ENCODE assay signal across 8 cellular contexts in the genomic region with DNA sequence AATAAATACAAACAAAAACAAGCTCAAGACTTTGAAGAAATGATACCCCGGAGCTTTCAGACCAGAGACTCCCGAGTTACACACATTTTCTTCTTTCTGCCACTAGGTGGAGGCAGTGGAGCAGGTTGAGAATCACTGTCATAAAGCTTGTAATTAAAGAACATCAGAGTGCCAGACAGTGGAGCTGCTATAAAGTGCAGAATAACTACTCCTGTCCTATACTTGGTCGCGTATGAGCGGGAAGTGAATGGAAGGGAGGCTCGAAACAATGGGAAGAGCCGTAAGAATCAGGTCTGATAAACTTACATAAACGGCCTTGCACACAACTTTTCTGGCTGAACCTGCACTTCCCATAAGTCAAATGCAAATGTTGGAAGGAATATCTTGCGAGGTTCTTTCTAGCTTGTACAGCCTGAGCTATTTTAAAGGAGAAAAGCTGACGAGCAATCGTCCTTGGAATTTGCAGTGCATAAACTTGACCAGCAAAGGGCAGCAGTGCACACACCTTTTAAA.
DNase-seq lines count a peak whose midpoint lies in the region; ATAC-seq, FAIRE-seq and TF ChIP-seq lines count a peak whose summit lies in the region.

No MANE protein-coding gene starts in this region.

- no peak overlapping the region for H2BK20ac ChIP-seq in H1 (ENCODE audit: low read length)

- H4K20me1 ChIP-seq in MM.1S (ENCODE audit: insufficient read depth, low read length) (no peaks in the 10 kb centered on the region), SK-N-SH (ENCODE audit: insufficient read depth) (no peaks in the 10 kb centered on the region), H1 (replicated peaks in 1 of 2; ENCODE audit: control insufficient read depth in 1 of 2, insufficient read depth in 2 of 2, low read length in 2 of 2) (no peaks in the 10 kb centered on the region)

- H4K5ac ChIP-seq in H1 (ENCODE audit: insufficient read length, low read depth, low read length): no peak overlapping the region

- H3K27ac ChIP-seq in MM.1S (ENCODE audit: low read length): no peak overlapping the region
- H3K27ac ChIP-seq in SK-N-SH (ENCODE audit: low read depth in 2 of 2, low read length in 1 of 2): no peak overlapping the region
- no peak overlapping the region for H3K27ac ChIP-seq in H1 (ENCODE audit: low read depth, low read length)

- H2AK5ac ChIP-seq in H1 (ENCODE audit: low read depth, low read length): no peak overlapping the region

- no peak overlapping the region for H2BK15ac ChIP-seq in H1 (ENCODE audit: low read length)

- no peak overlapping the region for H3K18ac ChIP-seq in H1 (ENCODE audit: extremely low read depth, low read length)

- H3K4me1 ChIP-seq in BE2C (no peaks in the 10 kb centered on the region), MM.1S (ENCODE audit: low read length) (peaks cover 18% of the 10 kb centered on the region), SK-N-SH (ENCODE audit: control insufficient read depth in 1 of 2, insufficient read depth in 2 of 2, low read depth in 1 of 2, low read length in 1 of 2) (no peaks in the 10 kb centered on the region), H1 (replicated peaks in 1 of 4; ENCODE audit: control insufficient read depth in 3 of 4, insufficient read depth in 4 of 4, low read length in 3 of 4) (peaks cover 0 to 3% (median 1%) of the 10 kb centered on the region in 4 experiments; a peak in 2 of 7 replicates)

- H3K23ac ChIP-seq in H1 (ENCODE audit: insufficient read length): no peak overlapping the region

- WGBS in SK-N-SH (ENCODE audit: low lambda C conversion rate): 5% methylated on average over 11 of the region's 11 CpGs
- 51% methylated on average over 11 of the region's 11 CpGs; no CpG with 5 or more reads in 1 of the 2 experiments for WGBS in H1 (ENCODE audit: extremely low coverage in 1 of 2, insufficient coverage in 1 of 2, insufficient read length in 1 of 2, insufficient replicate concordance in 2 of 2, low coverage in 1 of 2, low lambda C conversion rate in 2 of 2, missing lambda C conversion rate in 1 of 2), 2 experiments

- H3K4me3 ChIP-seq in BE2C (ENCODE audit: low read depth, low read length) (no peak overlapping the region), MM.1S (ENCODE audit: low read length) (peak overlapping the region; percentile 57), SK-N-SH (ENCODE audit: low read depth in 2 of 2, low read length in 1 of 2) (no peak overlapping the region; a peak in 1 of 4 replicates), H1 (ENCODE audit: extremely low read depth in 1 of 4, insufficient read depth in 2 of 4, low read depth in 3 of 4, low read length in 4 of 4) (no peak overlapping the region)

- FAIRE-seq in H1 (lab: Jason Lieb, UNC) (peak; percentile 88), urothelium cell line (lab: Jason Lieb, UNC) (peak; percentile 42)

- no peak overlapping the region for H3K4me3 Mint-ChIP-seq in mesothelial cell of epicardium

- H3K56ac ChIP-seq in H1 (replicated peaks; ENCODE audit: insufficient read length, low read depth, low read length): no peak overlapping the region

- no peak overlapping the region for H4K91ac ChIP-seq in H1 (replicated peaks; ENCODE audit: insufficient read length, low read length)

- peak; percentile 69 for TF ChIP-seq CTCF in BE2C (IDR thresholded peaks at IDR 0.05; ENCODE audit: low read depth, low read length)
- TF ChIP-seq CTCF in MM.1S (IDR thresholded peaks at IDR 0.05; ENCODE audit: low read length): peak; percentile 81
- TF ChIP-seq CTCF in SK-N-SH (IDR thresholded peaks at IDR 0.05): peak; percentile 86
- TF ChIP-seq CTCF in H1 (IDR thresholded peaks at IDR 0.05; ENCODE audit: control extremely low read depth in 1 of 3, insufficient read depth in 1 of 3, low read depth in 1 of 3, low read length in 3 of 3): peak in 2 of 3 experiments; percentile 62 to 76; a peak in 3 of 4 replicates
- TF ChIP-seq CTCF in mesothelial cell of epicardium (IDR thresholded peaks at IDR 0.05; ENCODE audit: unreplicated experiment): peak; percentile 69

- H3K27me3 ChIP-seq in BE2C (no peaks in the 10 kb centered on the region), MM.1S (replicated peaks; ENCODE audit: insufficient read depth, low read length) (no peaks in the 10 kb centered on the region), SK-N-SH (ENCODE audit: insufficient read depth) (peaks cover 12% of the 10 kb centered on the region; the same call in 1 of the 2 replicates), H1 (replicated peaks in 1 of 4; ENCODE audit: control insufficient read depth in 3 of 4, extremely low read depth in 1 of 4, insufficient read depth in 3 of 4, low read length in 3 of 4) (peaks cover 0 to 1% (median 0%) of the 10 kb centered on the region in 4 experiments; a peak in 1 of 7 replicates)

- POLR2A ChIA-PET in SK-N-SH (lab: Yijun Ruan, JAX) (no interaction called here), H1 (lab: Charles Lee; ENCODE audit: partially characterized antibody) (no interaction called here)

- H3K36me3 Mint-ChIP-seq in mesothelial cell of epicardium: no peaks in the 10 kb centered on the region

- no peak overlapping the region for H4K8ac ChIP-seq in H1 (ENCODE audit: extremely low read depth, insufficient read depth, low read length)

- H2AFZ ChIP-seq in MM.1S (ENCODE audit: low read length) (peak overlapping the region; percentile 24), SK-N-SH (ENCODE audit: low read depth) (no peak overlapping the region), H1 (ENCODE audit: low read length) (no peak overlapping the region)

- no peak overlapping the region for H3K27ac Mint-ChIP-seq in mesothelial cell of epicardium

- no peaks in the 10 kb centered on the region for H3K36me3 ChIP-seq in BE2C
- H3K36me3 ChIP-seq in MM.1S (replicated peaks; ENCODE audit: insufficient read depth, low read length): no peaks in the 10 kb centered on the region
- H3K36me3 ChIP-seq in SK-N-SH (replicated peaks in 1 of 2; ENCODE audit: control insufficient read depth in 1 of 2, insufficient read depth in 2 of 2, low read length in 1 of 2): no peaks in the 10 kb centered on the region
- H3K36me3 ChIP-seq in H1 (ENCODE audit: control insufficient read depth in 2 of 4, insufficient read depth in 4 of 4, low read length in 3 of 4): no peaks in the 10 kb centered on the region

- H3K4me2 ChIP-seq in MM.1S (ENCODE audit: low read depth, low read length) (peak overlapping the region; percentile 74), SK-N-SH (no peak overlapping the region), H1 (ENCODE audit: insufficient read depth in 1 of 2, low read depth in 2 of 2, low read length in 2 of 2) (no peak overlapping the region)

- H3K9me2 ChIP-seq in MM.1S (replicated peaks; ENCODE audit: insufficient read depth, low read length) (no peaks in the 10 kb centered on the region), SK-N-SH (no peaks in the 10 kb centered on the region)

- peak; percentile 73 for TF ChIP-seq RAD21 in SK-N-SH (IDR thresholded peaks at IDR 0.05; ENCODE audit: low read length)
- peak; percentile 65 to 82 for TF ChIP-seq RAD21 in H1 (IDR thresholded peaks at IDR 0.05 in 1 of 2, conservative IDR thresholded peaks at IDR 0.05 in 1 of 2; ENCODE audit: low read depth in 2 of 2, low read length in 2 of 2)

- H3K9me3 ChIP-seq in BE2C: no peaks in the 10 kb centered on the region
- H3K9me3 ChIP-seq in MM.1S (replicated peaks; ENCODE audit: insufficient read depth, low read length): no peaks in the 10 kb centered on the region
- no peaks in the 10 kb centered on the region for H3K9me3 ChIP-seq in SK-N-SH
- no peaks in the 10 kb centered on the region for H3K9me3 ChIP-seq in H1 (ENCODE audit: insufficient read depth in 2 of 2, low read depth in 1 of 2, low read length in 1 of 2)

- H3K9ac ChIP-seq in MM.1S (ENCODE audit: low read length) (peak overlapping the region; percentile 22; the same call in 1 of the 2 replicates), SK-N-SH (no peak overlapping the region), H1 (replicated peaks in 1 of 4; ENCODE audit: extremely low read depth in 1 of 4, low read depth in 3 of 4, low read length in 3 of 4) (no peak overlapping the region)

- no peak overlapping the region for H3K14ac ChIP-seq in H1 (ENCODE audit: insufficient read length)

- no peaks in the 10 kb centered on the region for H3K4me1 Mint-ChIP-seq in mesothelial cell of epicardium

- DNase-seq in BE2C (peak; percentile 27), MM.1S (peak; percentile 79), SK-N-SH (peak; percentile 30), H1 (ENCODE audit: low read depth in 1 of 2, low spot score in 2 of 2) (no peak), mesothelial cell of epicardium (ENCODE audit: low spot score in 2 of 2, unreplicated experiment in 2 of 2) (no peak), urothelium cell line (ENCODE audit: low spot score) (peak; percentile 78)

- TF ChIP-seq POLR2A in H1 (IDR thresholded peaks at IDR 0.05; ENCODE audit: control extremely low read depth in 1 of 2, low read depth in 2 of 2, low read length in 2 of 2): no peak

- CTCF ChIA-PET in SK-N-SH (lab: Yijun Ruan, JAX): interaction anchor here (0.5 to 2.6 kb wide), 42 partner anchors 9 to 179 kb away, joined by 3 to 36 read pairs (median 4); no protein-coding TSS in a partner anchor
- CTCF ChIA-PET in H1 (lab: Charles Lee; ENCODE audit: partially characterized antibody): interaction anchor here (0.7 to 1.3 kb wide), 8 partner anchors 11 to 62 kb away, joined by 3 to 4 read pairs (median 3); no protein-coding TSS in a partner anchor

- no peaks in the 10 kb centered on the region for H3K23me2 ChIP-seq in H1 (ENCODE audit: low read depth, low read length)

- H2BK12ac ChIP-seq in H1 (ENCODE audit: low read depth, low read length): no peak overlapping the region

- no peak overlapping the region for H2BK120ac ChIP-seq in H1 (replicated peaks; ENCODE audit: low read depth, low read length)

- no peaks in the 10 kb centered on the region for H3K79me2 ChIP-seq in MM.1S (ENCODE audit: low read length)
- H3K79me2 ChIP-seq in SK-N-SH (ENCODE audit: insufficient read depth): no peaks in the 10 kb centered on the region
- H3K79me2 ChIP-seq in H1 (ENCODE audit: control insufficient read depth in 1 of 2, insufficient read depth in 2 of 2, low read length in 2 of 2): no peaks in the 10 kb centered on the region

- H3K9me3 Mint-ChIP-seq in mesothelial cell of epicardium: peaks cover 45% of the 10 kb centered on the region

- H3F3A ChIP-seq in MM.1S (ENCODE audit: insufficient read depth, low read length): peaks cover 8% of the 10 kb centered on the region; the same call in 1 of the 2 replicates
- H3F3A ChIP-seq in SK-N-SH (replicated peaks; ENCODE audit: insufficient read depth): no peaks in the 10 kb centered on the region

- peaks cover 3% of the 10 kb centered on the region for H3K27me3 Mint-ChIP-seq in mesothelial cell of epicardium (ENCODE audit: low read depth)

- ATAC-seq in GM18508 (IDR thresholded peaks at IDR 0.05; ENCODE audit: insufficient read depth, unreplicated experiment) (peak; percentile 50), HG02623 (IDR thresholded peaks at IDR 0.05; ENCODE audit: unreplicated experiment) (no peak)

- no peak for TF ChIP-seq EP300 in SK-N-SH (IDR thresholded peaks at IDR 0.05; ENCODE audit: borderline replicate concordance in 1 of 2, low read depth in 1 of 2, low read length in 1 of 2)
- TF ChIP-seq EP300 in H1 (IDR thresholded peaks at IDR 0.05; ENCODE audit: borderline replicate concordance in 1 of 2, low read depth in 2 of 2, low read length in 2 of 2): no peak

- no peaks in the 10 kb centered on the region for H3K79me1 ChIP-seq in H1 (ENCODE audit: low read depth, low read length)

- H3K4ac ChIP-seq in H1 (replicated peaks; ENCODE audit: insufficient read length, low read depth, low read length): no peak overlapping the region

- H2BK5ac ChIP-seq in H1 (ENCODE audit: low read depth, low read length): no peak overlapping the region

Comparison
In these comparisons a context has a peak if more than half of its experiments do, and no peak if none do; other contexts are left out.
1. DNase-seq: peak in BE2C (single experiment), MM.1S (single experiment), SK-N-SH (single experiment) and urothelium cell line (single experiment); none in H1 (0 of 2) and mesothelial cell of epicardium (0 of 2).
2. Peak in every context shown above with its lines, with median percentiles within 50 percentile points of each other: CTCF ChIP-seq.